Comparison of ENCODE assay signal across 1 cellular context in the genomic region with DNA sequence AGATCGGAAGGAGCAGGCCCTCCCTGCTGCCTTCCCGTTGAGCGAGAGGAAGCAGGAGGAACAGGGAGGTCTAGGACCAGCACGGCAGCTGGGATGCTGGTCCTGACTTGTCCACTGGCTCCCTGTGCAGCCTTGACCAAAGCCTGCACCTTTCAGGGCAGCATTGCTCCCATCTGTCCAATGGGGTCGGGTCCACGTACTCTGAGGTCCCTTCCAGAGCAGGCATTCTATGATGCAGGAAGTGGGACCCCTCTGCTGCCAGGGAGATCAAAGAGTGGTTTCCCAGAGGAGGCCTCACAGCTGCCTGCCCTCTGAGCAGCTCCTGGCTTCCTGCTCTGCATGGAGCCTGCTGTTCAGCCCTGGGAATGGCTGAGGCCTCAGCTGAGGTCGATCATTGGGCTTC.
A peak's percentile ranks its signal among the peaks of the same experiment; 100 is the strongest.
TF ChIP-seq lines count a peak whose summit lies in the region.

No MANE protein-coding gene starts in this region.

TF ChIP-seq in HepG2, 621 proteins besides CTCF, POLR2A, EP300 and RAD21 (continued from another document):
- TF ChIP-seq ZNF292 (CRISPR knock-in tag; IDR thresholded peaks at IDR 0.05; ENCODE audit: borderline replicate concordance, low read depth) (0 out of 2 replicates have a peak, but pooled peaks have one; percentile 63), ZNF768 (CRISPR knock-in tag; IDR thresholded peaks at IDR 0.05) (peak; percentile 86), RAD51 (IDR thresholded peaks at IDR 0.05; ENCODE audit: borderline replicate concordance) (no peak), ZNF691 (CRISPR knock-in tag; IDR thresholded peaks at IDR 0.05; ENCODE audit: borderline replicate concordance, low read depth) (0 out of 2 replicates have a peak, but pooled peaks have one; percentile 14), ZNF274 (CRISPR knock-in tag; IDR thresholded peaks at IDR 0.05) (peak; percentile 30; the same call in 1 of the 2 replicates), SMAD1 (CRISPR knock-in tag; IDR thresholded peaks at IDR 0.05; ENCODE audit: borderline replicate concordance, low read depth) (no peak), HOXD1 (CRISPR knock-in tag; IDR thresholded peaks at IDR 0.05) (no peak), ARHGAP35 (CRISPR knock-in tag; IDR thresholded peaks at IDR 0.05; ENCODE audit: borderline replicate concordance) (no peak), HDAC2 (CRISPR knock-in tag; IDR thresholded peaks at IDR 0.05) (peak; percentile 45; the same call in 1 of the 2 replicates), ZNF781 (CRISPR knock-in tag; IDR thresholded peaks at IDR 0.05; ENCODE audit: borderline replicate concordance, not compliant biosample characterization) (no peak), SALL1 (CRISPR knock-in tag; IDR thresholded peaks at IDR 0.05) (peak; percentile 69; the same call in 1 of the 2 replicates), POGZ (CRISPR knock-in tag; IDR thresholded peaks at IDR 0.05) (0 out of 2 replicates have a peak, but pooled peaks have one; percentile 39), ZMAT3 (CRISPR knock-in tag; conservative IDR thresholded peaks at IDR 0.05) (0 out of 2 replicates have a peak, but pooled peaks have one; percentile 41), ETV5 (CRISPR knock-in tag; IDR thresholded peaks at IDR 0.05; ENCODE audit: borderline replicate concordance) (peak; percentile 78; the same call in 1 of the 2 replicates), ZNF441 (CRISPR knock-in tag; IDR thresholded peaks at IDR 0.05; ENCODE audit: borderline replicate concordance) (no peak), LCORL (IDR thresholded peaks at IDR 0.05) (no peak), LCORL (CRISPR knock-in tag; IDR thresholded peaks at IDR 0.05) (peak; percentile 81), HDAC1 (CRISPR knock-in tag; IDR thresholded peaks at IDR 0.05) (peak; percentile 62; the same call in 1 of the 2 replicates), ZFX (CRISPR knock-in tag; IDR thresholded peaks at IDR 0.05; ENCODE audit: low read depth) (peak; percentile 67), ZNF710 (CRISPR knock-in tag; IDR thresholded peaks at IDR 0.05; ENCODE audit: borderline replicate concordance) (no peak), ZSCAN25 (CRISPR knock-in tag; IDR thresholded peaks at IDR 0.05) (no peak), ZNF547 (CRISPR knock-in tag; IDR thresholded peaks at IDR 0.05) (0 out of 2 replicates have a peak, but pooled peaks have one; percentile 56), NFKBIZ (CRISPR knock-in tag; IDR thresholded peaks at IDR 0.05) (no peak), KLF16 (CRISPR knock-in tag; IDR thresholded peaks at IDR 0.05) (no peak), DPF2 (CRISPR knock-in tag; IDR thresholded peaks at IDR 0.05; ENCODE audit: borderline replicate concordance, low read depth) (no peak), ZBTB38 (CRISPR knock-in tag; IDR thresholded peaks at IDR 0.05) (peak; percentile 63; the same call in 1 of the 2 replicates), THAP11 (CRISPR knock-in tag; IDR thresholded peaks at IDR 0.05) (0 out of 2 replicates have a peak, but pooled peaks have one; percentile 5), HNRNPLL (IDR thresholded peaks at IDR 0.05; ENCODE audit: low read depth, low read length, poor library complexity, severe bottlenecking) (no peak), ZNF550 (CRISPR knock-in tag; IDR thresholded peaks at IDR 0.05; ENCODE audit: borderline replicate concordance) (no peak), IRF9 (CRISPR knock-in tag; IDR thresholded peaks at IDR 0.05; ENCODE audit: borderline replicate concordance) (0 out of 2 replicates have a peak, but pooled peaks have one; percentile 39), ARID5B (CRISPR knock-in tag; IDR thresholded peaks at IDR 0.05) (peak; percentile 34; the same call in 1 of the 2 replicates), EEA1 (CRISPR knock-in tag; IDR thresholded peaks at IDR 0.05; ENCODE audit: borderline replicate concordance) (0 out of 2 replicates have a peak, but pooled peaks have one; percentile 24), ZBTB7B (CRISPR knock-in tag; IDR thresholded peaks at IDR 0.05) (peak; percentile 84), NCOA1 (CRISPR knock-in tag; IDR thresholded peaks at IDR 0.05) (no peak), CSRNP2 (CRISPR knock-in tag; conservative IDR thresholded peaks at IDR 0.05; ENCODE audit: low read depth) (no peak)
- TF ChIP-seq, protein P1, sequence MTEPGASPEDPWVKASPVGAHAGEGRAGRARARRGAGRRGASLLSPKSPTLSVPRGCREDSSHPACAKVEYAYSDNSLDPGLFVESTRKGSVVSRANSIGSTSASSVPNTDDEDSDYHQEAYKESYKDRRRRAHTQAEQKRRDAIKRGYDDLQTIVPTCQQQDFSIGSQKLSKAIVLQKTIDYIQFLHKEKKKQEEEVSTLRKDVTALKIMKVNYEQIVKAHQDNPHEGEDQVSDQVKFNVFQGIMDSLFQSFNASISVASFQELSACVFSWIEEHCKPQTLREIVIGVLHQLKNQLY (CRISPR knock-in tag; IDR thresholded peaks at IDR 0.05): no peak
- TF ChIP-seq, protein P2, sequence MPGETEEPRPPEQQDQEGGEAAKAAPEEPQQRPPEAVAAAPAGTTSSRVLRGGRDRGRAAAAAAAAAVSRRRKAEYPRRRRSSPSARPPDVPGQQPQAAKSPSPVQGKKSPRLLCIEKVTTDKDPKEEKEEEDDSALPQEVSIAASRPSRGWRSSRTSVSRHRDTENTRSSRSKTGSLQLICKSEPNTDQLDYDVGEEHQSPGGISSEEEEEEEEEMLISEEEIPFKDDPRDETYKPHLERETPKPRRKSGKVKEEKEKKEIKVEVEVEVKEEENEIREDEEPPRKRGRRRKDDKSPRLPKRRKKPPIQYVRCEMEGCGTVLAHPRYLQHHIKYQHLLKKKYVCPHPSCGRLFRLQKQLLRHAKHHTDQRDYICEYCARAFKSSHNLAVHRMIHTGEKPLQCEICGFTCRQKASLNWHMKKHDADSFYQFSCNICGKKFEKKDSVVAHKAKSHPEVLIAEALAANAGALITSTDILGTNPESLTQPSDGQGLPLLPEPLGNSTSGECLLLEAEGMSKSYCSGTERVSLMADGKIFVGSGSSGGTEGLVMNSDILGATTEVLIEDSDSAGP (CRISPR knock-in tag; IDR thresholded peaks at IDR 0.05; ENCODE audit: borderline replicate concordance): peak; percentile 48; the same call in 1 of the 2 replicates
- TF ChIP-seq, protein P3, sequence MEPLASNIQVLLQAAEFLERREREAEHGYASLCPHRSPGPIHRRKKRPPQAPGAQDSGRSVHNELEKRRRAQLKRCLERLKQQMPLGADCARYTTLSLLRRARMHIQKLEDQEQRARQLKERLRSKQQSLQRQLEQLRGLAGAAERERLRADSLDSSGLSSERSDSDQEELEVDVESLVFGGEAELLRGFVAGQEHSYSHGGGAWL (CRISPR knock-in tag; IDR thresholded peaks at IDR 0.05): no peak
